In genomic region chr14:37587881-37588666, GRCh38 we compare ENCODE assay signal across 13 cellular contexts. TPM values are rescaled to one million over a fixed set of nuclear protein-coding genes. Genes with fewer than 3 reads are reported as not detected.
DNase-seq lines count a peak whose midpoint lies in the region; ATAC-seq and TF ChIP-seq lines count a peak whose summit lies in the region.
"Had no signal": no experiment of that assay in that cellular context is flagged by ENCODE, and none has a peak within 500 bp of the region (broad histone marks: within the 10 kb centered on the region; RNA-seq: fewer than 3 reads in every experiment).

No MANE protein-coding gene starts in this region.

- CTCF ChIA-PET in IMR-90 (lab: Yijun Ruan, JAX), result interaction anchor here (0.5 kb wide), 1 partner anchor 816 kb away, joined by 3 read pairs; no protein-coding TSS in a partner anchor

- peak overlapping the region; percentile 81 for H3K4me2 ChIP-seq in IMR-90 (ENCODE audit: low read depth, low read length)

- H2AK5ac ChIP-seq in IMR-90 (ENCODE audit: low read depth, low read length), result no peak overlapping the region

- TF ChIP-seq RAD21 in IMR-90 (IDR thresholded peaks at IDR 0.05; ENCODE audit: low read length), result no peak

- BruUV-seq in IMR-90 (replicated peaks; lab: Mats Ljungman, UMichigan), result no TSS peak

- in situ Hi-C loops in IMR-90 (cut with MboI; ENCODE audit: low sequenced_read_pairs), result loop anchor here (10.0 kb wide), 1 partner anchor 343 kb away; no protein-coding TSS in a partner anchor

- no peak overlapping the region for H3K23ac ChIP-seq in IMR-90 (ENCODE audit: low read depth, low read length)

- no peak overlapping the region for H3K4me3 ChIP-seq in IMR-90 (ENCODE audit: insufficient read depth, low read depth, low read length)
- H3K4me3 ChIP-seq in colonic mucosa, result peak overlapping the region; percentile 28
- H3K4me3 ChIP-seq in mucosa of rectum (ENCODE audit: low read length in 2 of 2), result peak overlapping the region; percentile 68 to 78
- no peak overlapping the region for H3K4me3 ChIP-seq in dorsolateral prefrontal cortex
- H3K4me3 ChIP-seq in thyroid gland (replicated peaks in 1 of 3), result no peak overlapping the region

- H3K27ac ChIP-seq in C4-2B (peak overlapping the region; percentile 76), IMR-90 (ENCODE audit: insufficient read depth, low read length) (no peak overlapping the region), colonic mucosa (peak overlapping the region; percentile 88), mucosa of rectum (ENCODE audit: low read depth in 2 of 2, low read length in 2 of 2) (peak overlapping the region; percentile 89 to 92), dorsolateral prefrontal cortex (no peak overlapping the region), thyroid gland (no peak overlapping the region)

- no peak overlapping the region for H3K4ac ChIP-seq in IMR-90 (ENCODE audit: low read depth, low read length)

- TF ChIP-seq POLR2A in IMR-90 (IDR thresholded peaks at IDR 0.05; ENCODE audit: low read depth, low read length) (no peak), thyroid gland (IDR thresholded peaks at IDR 0.05) (no peak)

- H2BK5ac ChIP-seq in IMR-90 (ENCODE audit: low read depth, low read length, poor library complexity, severe bottlenecking), result no peak overlapping the region

- 8% methylated on average over 11 of the region's 63 CpGs; no CpG with 5 or more reads in 1 of the 2 experiments for WGBS in IMR-90 (ENCODE audit: extremely low coverage in 2 of 2, insufficient read length in 1 of 2), 2 experiments
- WGBS in thyroid gland, 2 donors, result 4 to 6% methylated on average over 45 to 58 of the region's 63 CpGs

- no peak overlapping the region for H4K5ac ChIP-seq in IMR-90 (ENCODE audit: low read depth, low read length)

- no peak overlapping the region for H2BK15ac ChIP-seq in IMR-90 (ENCODE audit: low read depth, low read length)

- intact Hi-C loops in IMR-90 (cut with micrococcal nuclease), result no loop called here
- intact Hi-C loops in colonic mucosa (cut with DNase I), result no loop called here
- intact Hi-C loops in dorsolateral prefrontal cortex (cut with DNase I), result no loop called here
- intact Hi-C loops in thyroid gland (cut with DNase I), result no loop called here

- no peak overlapping the region for H4K91ac ChIP-seq in IMR-90 (ENCODE audit: insufficient read depth, low read depth, low read length)

- H3K79me1 ChIP-seq in IMR-90 (ENCODE audit: low read depth in 1 of 2, low read length in 2 of 2), result no peaks in the 10 kb centered on the region

- no peak overlapping the region for H3K9ac ChIP-seq in IMR-90 (ENCODE audit: low read depth, low read length)
- H3K9ac ChIP-seq in colonic mucosa (ENCODE audit: low read depth in 2 of 2, low read length in 2 of 2), result peak overlapping the region; percentile 48 to 90
- peak overlapping the region; percentile 74 to 91 for H3K9ac ChIP-seq in mucosa of rectum (ENCODE audit: low read depth in 1 of 2, low read length in 2 of 2)

- no peak overlapping the region for H3K18ac ChIP-seq in IMR-90 (ENCODE audit: low read depth, low read length)

- H3K27me3 ChIP-seq in IMR-90 (ENCODE audit: control insufficient read depth, insufficient read depth, low read length) (peaks cover 91% of the 10 kb centered on the region), colonic mucosa (peaks cover 25% of the 10 kb centered on the region), mucosa of rectum (ENCODE audit: control insufficient read depth in 2 of 2, insufficient read depth in 2 of 2, low read length in 2 of 2) (peaks cover 8 to 19% of the 10 kb centered on the region in 2 donors), dorsolateral prefrontal cortex (peaks cover 38 to 100% (median 98%) of the 10 kb centered on the region in 45 donors), thyroid gland (peaks cover 99% of the 10 kb centered on the region)

- peak overlapping the region; percentile 44 for H2AFZ ChIP-seq in IMR-90 (replicated peaks; ENCODE audit: low read length, poor library complexity)

- no peak overlapping the region for H4K8ac ChIP-seq in IMR-90 (ENCODE audit: low read depth in 2 of 2, low read length in 2 of 2)

- POLR2A ChIA-PET in IMR-90 (lab: Charles Lee; ENCODE audit: unreplicated experiment), result no interaction called here

- no peak overlapping the region for H2BK120ac ChIP-seq in IMR-90 (ENCODE audit: low read depth, low read length)

- H3K4me1 ChIP-seq in IMR-90 (ENCODE audit: control insufficient read depth, insufficient read depth, low read length), result peaks cover 2% of the 10 kb centered on the region; the same call in 1 of the 2 replicates
- no peaks in the 10 kb centered on the region for H3K4me1 ChIP-seq in colonic mucosa
- peaks cover 3 to 13% of the 10 kb centered on the region in 2 donors for H3K4me1 ChIP-seq in mucosa of rectum (ENCODE audit: control insufficient read depth in 2 of 2, insufficient read depth in 2 of 2, low read length in 2 of 2)
- H3K4me1 ChIP-seq in thyroid gland, result peaks cover 21 to 36% of the 10 kb centered on the region in 2 donors

- no peak overlapping the region for H2AK9ac ChIP-seq in IMR-90 (replicated peaks; ENCODE audit: low read depth, low read length, poor library complexity)

- DNase-seq in IMR-90, result no peak
- no peak for DNase-seq in colonic mucosa
- DNase-seq in dorsolateral prefrontal cortex, result no peak
- DNase-seq in thyroid gland, result no peak
- no peak for DNase-seq in NCI-H1436 treated with DMSO at 0.1 percent for 48 hours (lab: John Stamatoyannopoulos, UW)
- DNase-seq: activated CD4-positive, alpha-beta T cell treated with anti-CD3 and anti-CD28 coated beads, Interleukin-2, amount 50 U/mL, for 48 hours; CD4-positive, alpha-beta memory T cell; immature natural killer cell; Kasumi-1 had no signal

- peak; percentile 36; the same call in 1 of the 2 replicates for ATAC-seq in IMR-90 (ENCODE audit: low read depth)
- ATAC-seq in HG02973 (IDR thresholded peaks at IDR 0.05; ENCODE audit: unreplicated experiment), result no peak

- peaks cover 8% of the 10 kb centered on the region; the same call in 1 of the 2 replicates for H4K20me1 ChIP-seq in IMR-90 (ENCODE audit: insufficient read depth, low read length)

- H3K9me3 ChIP-seq in IMR-90 (ENCODE audit: control insufficient read depth, insufficient read depth, low read length) (peaks cover 24% of the 10 kb centered on the region; the same call in 1 of the 2 replicates), colonic mucosa (no peaks in the 10 kb centered on the region), mucosa of rectum (ENCODE audit: control insufficient read depth in 2 of 2, low read length in 2 of 2) (no peaks in the 10 kb centered on the region), thyroid gland (no peaks in the 10 kb centered on the region)

- H3K9me1 ChIP-seq in IMR-90 (ENCODE audit: insufficient read depth, low read length), result no peaks in the 10 kb centered on the region

- H3K36me3 ChIP-seq in IMR-90 (ENCODE audit: control insufficient read depth, insufficient read depth, low read length), result no peaks in the 10 kb centered on the region
- no peaks in the 10 kb centered on the region for H3K36me3 ChIP-seq in colonic mucosa
- no peaks in the 10 kb centered on the region for H3K36me3 ChIP-seq in mucosa of rectum (ENCODE audit: control insufficient read depth in 2 of 2, insufficient read depth in 2 of 2, low read length in 2 of 2)
- H3K36me3 ChIP-seq in thyroid gland, result no peaks in the 10 kb centered on the region

- H3K56ac ChIP-seq in IMR-90 (ENCODE audit: extremely low read depth, insufficient read depth, low read length), result no peak overlapping the region

- H2BK20ac ChIP-seq in IMR-90 (ENCODE audit: low read depth, low read length), result no peak overlapping the region

- dilution Hi-C loops in IMR-90 (cut with HindIII; ENCODE audit: low sequenced_read_pairs, unreplicated experiment), result no loop called here

- no peak overlapping the region for H3K14ac ChIP-seq in IMR-90 (replicated peaks; ENCODE audit: low read depth, low read length)

- no peak for TF ChIP-seq CTCF in C4-2B (conservative IDR thresholded peaks at IDR 0.05)
- no peak for TF ChIP-seq CTCF in IMR-90 (conservative IDR thresholded peaks at IDR 0.05; ENCODE audit: low read depth, low read length)
- no peak for TF ChIP-seq CTCF in colonic mucosa (IDR thresholded peaks at IDR 0.05)
- TF ChIP-seq CTCF in dorsolateral prefrontal cortex (IDR thresholded peaks at IDR 0.05 in 54 of 56, conservative IDR thresholded peaks at IDR 0.05 in 2 of 56; ENCODE audit: low read depth in 1 of 56, partially characterized antibody in 56 of 56), result no peak
- no peak for TF ChIP-seq CTCF in thyroid gland (IDR thresholded peaks at IDR 0.05)

TF ChIP-seq in IMR-90, 13 proteins besides CTCF, POLR2A, EP300 and RAD21 (continues in another document):
- TF ChIP-seq FOS (IDR thresholded peaks at IDR 0.05; ENCODE audit: low read depth, low read length) (no peak), CEBPB (IDR thresholded peaks at IDR 0.05; ENCODE audit: low read depth, low read length) (no peak), RCOR1 (IDR thresholded peaks at IDR 0.05; ENCODE audit: insufficient replicate concordance, low read length) (no peak), MXI1 (IDR thresholded peaks at IDR 0.05; ENCODE audit: borderline replicate concordance, low read depth, low read length) (no peak), ELK1 (IDR thresholded peaks at IDR 0.05; ENCODE audit: borderline replicate concordance, low read depth, low read length) (no peak), MAZ (IDR thresholded peaks at IDR 0.05; ENCODE audit: borderline replicate concordance, low read depth, low read length) (no peak)

RNA-seq across cellular contexts. Expression of gene FOXA1, which starts 7.0 kb away (rescaled TPM):
- total RNA-seq in IMR-90 (2012; rRNA removed), result under 0.01 and 0.18 TPM in 2 replicates
- 0.09 and 0.31 TPM in 2 replicates for polyA plus RNA-seq in IMR-90 (2012; rRNA removed)
- 0.04 and 0.36 TPM in 2 replicates for polyA plus RNA-seq in IMR-90 (2012; cell fraction: cytosol; rRNA removed)
- polyA plus RNA-seq in IMR-90 (2012; cell fraction: nucleus; rRNA removed; ENCODE audit: low replicate concordance), result 0.30 and 0.38 TPM in 2 replicates
- 10 to 100 TPM; 70.5 to 87.7 TPM for total RNA-seq in colonic mucosa
- total RNA-seq in dorsolateral prefrontal cortex, result not detected
- total RNA-seq in thyroid gland, result under 1 TPM in 2 of 4 donors, not detected in 2; 0.92 to 0.93 TPM
- total RNA-seq: cardiac septum; CD4-positive, alpha-beta memory T cell had no signal
- polyA plus RNA-seq: CD4-positive, alpha-beta memory T cell; immature natural killer cell had no signal

RNA-seq across cellular contexts. Expression of gene TTC6, which starts 7.4 kb away (rescaled TPM):
- total RNA-seq in IMR-90 (2012; rRNA removed) (under 0.01 TPM in 2 replicates), colonic mucosa (1 to 10 TPM; 4.5 to 4.7 TPM), dorsolateral prefrontal cortex (1 to 10 TPM in 75 of 120 experiments, under 1 TPM in 43, not detected in 2; 0.18 to 5.5 (median 1.3) TPM), thyroid gland (under 1 TPM in 3 of 4 donors, not detected in 1; 0.10 to 0.38 (median 0.13) TPM)
- polyA plus RNA-seq in IMR-90 (2012; rRNA removed), result 0.12 TPM in 1 of 2 replicates, not detected in the other
- polyA plus RNA-seq in IMR-90 (2012; cell fraction: cytosol; rRNA removed), result not detected in 2 replicates
- 0.04 and 0.07 TPM in 2 replicates for polyA plus RNA-seq in IMR-90 (2012; cell fraction: nucleus; rRNA removed; ENCODE audit: low replicate concordance)
- total RNA-seq: CD4-positive, alpha-beta memory T cell had no signal
- polyA plus RNA-seq: CD4-positive, alpha-beta memory T cell; immature natural killer cell had no signal

Comparison
In these comparisons a context has a peak if more than half of its experiments do, and no peak if none do; other contexts are left out.
1. H3K27ac ChIP-seq: peak in C4-2B (single experiment), colonic mucosa (single experiment) and mucosa of rectum (2 of 2); none in IMR-90 (single experiment), dorsolateral prefrontal cortex (0 of 59) and thyroid gland (0 of 3).
2. H3K4me3 ChIP-seq: peak in colonic mucosa (single experiment) and mucosa of rectum (2 of 2); none in IMR-90 (single experiment), dorsolateral prefrontal cortex (0 of 59) and thyroid gland (0 of 3).
3. RNA of gene FOXA1, which starts 7.0 kb away (total RNA-seq): 70.5 to 87.7 TPM in colonic mucosa; 0.92 to 0.93 TPM in thyroid gland, under 0.01 to 0.18 TPM in IMR-90 and not detected in dorsolateral prefrontal cortex; every median in the first group is over 10 times any median in the second.